27 cellular contexts compared by ENCODE assay signal in the genomic region with DNA sequence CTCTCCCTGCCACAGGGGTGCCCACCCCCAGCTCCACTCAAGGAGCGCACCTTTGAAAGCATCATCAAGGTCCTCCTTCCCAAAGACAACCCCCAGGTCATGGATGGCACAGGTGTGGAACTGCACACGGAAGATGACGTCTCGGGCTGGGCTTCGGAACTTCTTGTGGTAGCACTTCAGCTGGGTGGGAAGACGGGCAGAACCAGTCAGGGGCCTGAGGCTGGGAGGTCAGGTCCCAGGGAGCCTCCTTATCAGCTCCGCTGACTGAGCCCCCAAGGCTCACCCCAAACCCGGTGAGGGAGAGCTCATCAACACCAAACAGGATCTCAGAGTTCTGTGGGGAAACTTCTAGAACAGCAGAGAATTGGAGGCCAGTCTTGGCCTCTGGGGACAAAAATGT.
"Had no signal": no experiment of that assay in that cellular context is flagged by ENCODE, and none has a peak within 500 bp of the region (broad histone marks: within the 10 kb centered on the region; RNA-seq: fewer than 3 reads in every experiment).

No MANE protein-coding gene starts in this region.

- H3K36me3 Mint-ChIP-seq: activated naive CD4-positive, alpha-beta T cell treated with anti-CD3 and anti-CD28 coated beads, Interleukin-2, amount 50 U/mL, for 24 hours; stimulated activated naive B cell treated with anti-CD40 and anti-IgM and Interleukin-4, amounts not matched to agents 10 μg/mL and 1 μg/mL and 100 μg/mL, for 72 hours; T-cell had no signal

- H3K27ac ChIP-seq: epithelial cell of prostate, neutrophil had no signal

- H3K4me3 ChIP-seq: lung, stomach, uterus had no signal

- H3K27ac Mint-ChIP-seq: activated B cell treated with CpG ODN at 0.5 μM for 24 hours; activated CD8-positive, alpha-beta T cell treated with anti-CD3 and anti-CD28 coated beads for 36 hours; activated naive CD4-positive, alpha-beta T cell treated with anti-CD3 and anti-CD28 coated beads, Interleukin-2, amount 50 U/mL, for 24 hours; activated naive CD8-positive, alpha-beta T cell treated with anti-CD3 and anti-CD28 coated beads, Interleukin-2, amount 50 U/mL, for 24 hours; activated T-helper 2 cell treated with anti-CD3 and anti-CD28 coated beads, Interferon-gamma antibody, Interleukin-2, Interleukin-4, amounts not matched to agents 10 μg/mL and 5 μg/mL and 100 μg/mL, durations not matched to agents 14 hours and 24 hours and 36 hours; nephron; progenitor cell of endocrine pancreas; stimulated activated naive B cell treated with anti-CD40 and anti-IgM and Interleukin-4, amounts not matched to agents 10 μg/mL and 1 μg/mL and 100 μg/mL, for 72 hours; T-cell; T-helper 2 cell treated with Interferon-gamma antibody and Interleukin-4, amounts not matched to agents 5 μg/mL and 100 μg/mL, for 36 hours; type B pancreatic cell had no signal

- H3K9me3 Mint-ChIP-seq: activated B cell treated with CpG ODN at 0.5 μM for 24 hours; activated CD8-positive, alpha-beta T cell treated with anti-CD3 and anti-CD28 coated beads for 36 hours; activated naive CD4-positive, alpha-beta T cell treated with anti-CD3 and anti-CD28 coated beads, Interleukin-2, amount 50 U/mL, for 24 hours; activated naive CD8-positive, alpha-beta T cell treated with anti-CD3 and anti-CD28 coated beads, Interleukin-2, amount 50 U/mL, for 24 hours; activated T-cell treated with anti-CD3 and anti-CD28 coated beads, Interleukin-2, amount 50 U/mL, for 4 hours; activated T-helper 2 cell treated with anti-CD3 and anti-CD28 coated beads, Interferon-gamma antibody, Interleukin-2, Interleukin-4, amounts not matched to agents 10 μg/mL and 5 μg/mL and 100 μg/mL, durations not matched to agents 14 hours and 24 hours and 36 hours; central memory CD8-positive, alpha-beta T cell; nephron; stimulated activated naive B cell treated with anti-CD40 and anti-IgM and Interleukin-4, amounts not matched to agents 10 μg/mL and 1 μg/mL and 100 μg/mL, for 72 hours; T-cell; T-helper 2 cell treated with Interferon-gamma antibody and Interleukin-4, amounts not matched to agents 5 μg/mL and 100 μg/mL, for 36 hours; type B pancreatic cell had no signal

- H3K4me3 Mint-ChIP-seq: activated B cell treated with CpG ODN at 0.5 μM for 24 hours; activated CD8-positive, alpha-beta T cell treated with anti-CD3 and anti-CD28 coated beads for 36 hours; activated naive CD4-positive, alpha-beta T cell treated with anti-CD3 and anti-CD28 coated beads, Interleukin-2, amount 50 U/mL, for 24 hours; activated naive CD8-positive, alpha-beta T cell treated with anti-CD3 and anti-CD28 coated beads, Interleukin-2, amount 50 U/mL, for 24 hours; activated T-cell treated with anti-CD3 and anti-CD28 coated beads, Interleukin-2, amount 50 U/mL, for 4 hours; central memory CD8-positive, alpha-beta T cell; nephron; stimulated activated naive B cell treated with anti-CD40 and anti-IgM and Interleukin-4, amounts not matched to agents 10 μg/mL and 1 μg/mL and 100 μg/mL, for 72 hours; T-cell; T-helper 2 cell treated with Interferon-gamma antibody and Interleukin-4, amounts not matched to agents 5 μg/mL and 100 μg/mL, for 36 hours; type B pancreatic cell had no signal

- H3K27me3 Mint-ChIP-seq: activated B cell treated with CpG ODN at 0.5 μM for 24 hours; activated naive CD4-positive, alpha-beta T cell treated with anti-CD3 and anti-CD28 coated beads, Interleukin-2, amount 50 U/mL, for 24 hours; progenitor cell of endocrine pancreas; stimulated activated naive B cell treated with anti-CD40 and anti-IgM and Interleukin-4, amounts not matched to agents 10 μg/mL and 1 μg/mL and 100 μg/mL, for 72 hours; type B pancreatic cell had no signal

- H3K4me1 Mint-ChIP-seq: activated naive CD4-positive, alpha-beta T cell treated with anti-CD3 and anti-CD28 coated beads, Interleukin-2, amount 50 U/mL, for 24 hours had no signal

- H3K27me3 ChIP-seq: neutrophil, stomach, uterus had no signal

- H3K36me3 ChIP-seq: neutrophil, uterus had no signal

- ATAC-seq: activated CD8-positive, alpha-beta T cell treated with anti-CD3 and anti-CD28 coated beads for 36 hours; activated naive CD8-positive, alpha-beta T cell treated with anti-CD3 and anti-CD28 coated beads, Interleukin-2, amount 50 U/mL, for 24 hours; activated T-cell treated with anti-CD3 and anti-CD28 coated beads, Interleukin-2, amount 50 U/mL, for 4 hours; left lobe of liver; sciatic nerve; stimulated activated naive B cell treated with anti-CD40 and anti-IgM and Interleukin-4, amounts not matched to agents 10 μg/mL and 1 μg/mL and 100 μg/mL, for 72 hours; T-cell had no signal

- DNase-seq: activated B cell treated with CpG ODN at 0.5 μM for 24 hours; activated CD4-positive, alpha-beta T cell treated with anti-CD3 and anti-CD28 coated beads, Interleukin-2, amount 50 U/mL, for 1 hour; activated CD8-positive, alpha-beta T cell treated with anti-CD3 and anti-CD28 coated beads for 36 hours; activated naive CD8-positive, alpha-beta T cell treated with anti-CD3 and anti-CD28 coated beads, Interleukin-2, amount 50 U/mL, for 24 hours; activated T-cell treated with anti-CD3 and anti-CD28 coated beads, Interleukin-2, amount 50 U/mL, for 4 hours; amygdala; effector CD8-positive, alpha-beta T cell; head of caudate nucleus; kidney glomerular epithelial cell; small intestine; stimulated activated CD4-positive, alpha-beta T cell treated with anti-CD3 and anti-CD28 coated beads, Interleukin-1b, Interleukin-23, amount 100 ng/mL, for 48 hours; stimulated activated naive B cell treated with anti-CD40 and anti-IgM and Interleukin-4, amounts not matched to agents 10 μg/mL and 1 μg/mL and 100 μg/mL, for 72 hours; stomach; T-cell; uterus had no signal

- H3K9me3 ChIP-seq: neutrophil, stomach, uterus had no signal
